ENCODE assay signal across 2 cellular contexts in the genomic region with DNA sequence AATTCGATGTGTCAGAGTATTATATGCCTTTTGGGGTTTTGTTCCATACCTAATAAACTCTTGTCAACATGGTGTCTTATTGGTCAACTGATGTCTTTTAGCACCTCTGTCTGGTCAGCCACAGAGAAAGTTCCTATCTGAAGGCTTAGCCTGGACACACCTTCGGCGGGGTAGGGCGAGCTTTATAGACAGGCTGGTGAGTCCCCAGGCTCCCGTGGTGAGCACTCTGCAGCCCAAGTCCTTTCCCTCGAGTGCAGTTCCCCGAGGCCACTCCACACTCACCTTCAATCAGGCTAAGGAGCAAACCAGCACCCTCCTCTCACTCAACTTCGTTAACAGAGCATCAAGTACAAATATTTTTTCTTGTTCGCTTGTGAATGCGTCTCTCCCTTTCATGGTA.
TF ChIP-seq lines count a peak whose summit lies in the region.

No MANE protein-coding gene starts in this region.

TF ChIP-seq in GM23338, 12 proteins besides CTCF, POLR2A, EP300 and RAD21 (continued from another document):
- TF ChIP-seq, protein P1, sequence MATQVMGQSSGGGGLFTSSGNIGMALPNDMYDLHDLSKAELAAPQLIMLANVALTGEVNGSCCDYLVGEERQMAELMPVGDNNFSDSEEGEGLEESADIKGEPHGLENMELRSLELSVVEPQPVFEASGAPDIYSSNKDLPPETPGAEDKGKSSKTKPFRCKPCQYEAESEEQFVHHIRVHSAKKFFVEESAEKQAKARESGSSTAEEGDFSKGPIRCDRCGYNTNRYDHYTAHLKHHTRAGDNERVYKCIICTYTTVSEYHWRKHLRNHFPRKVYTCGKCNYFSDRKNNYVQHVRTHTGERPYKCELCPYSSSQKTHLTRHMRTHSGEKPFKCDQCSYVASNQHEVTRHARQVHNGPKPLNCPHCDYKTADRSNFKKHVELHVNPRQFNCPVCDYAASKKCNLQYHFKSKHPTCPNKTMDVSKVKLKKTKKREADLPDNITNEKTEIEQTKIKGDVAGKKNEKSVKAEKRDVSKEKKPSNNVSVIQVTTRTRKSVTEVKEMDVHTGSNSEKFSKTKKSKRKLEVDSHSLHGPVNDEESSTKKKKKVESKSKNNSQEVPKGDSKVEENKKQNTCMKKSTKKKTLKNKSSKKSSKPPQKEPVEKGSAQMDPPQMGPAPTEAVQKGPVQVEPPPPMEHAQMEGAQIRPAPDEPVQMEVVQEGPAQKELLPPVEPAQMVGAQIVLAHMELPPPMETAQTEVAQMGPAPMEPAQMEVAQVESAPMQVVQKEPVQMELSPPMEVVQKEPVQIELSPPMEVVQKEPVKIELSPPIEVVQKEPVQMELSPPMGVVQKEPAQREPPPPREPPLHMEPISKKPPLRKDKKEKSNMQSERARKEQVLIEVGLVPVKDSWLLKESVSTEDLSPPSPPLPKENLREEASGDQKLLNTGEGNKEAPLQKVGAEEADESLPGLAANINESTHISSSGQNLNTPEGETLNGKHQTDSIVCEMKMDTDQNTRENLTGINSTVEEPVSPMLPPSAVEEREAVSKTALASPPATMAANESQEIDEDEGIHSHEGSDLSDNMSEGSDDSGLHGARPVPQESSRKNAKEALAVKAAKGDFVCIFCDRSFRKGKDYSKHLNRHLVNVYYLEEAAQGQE (IDR thresholded peaks at IDR 0.05; ENCODE audit: unreplicated experiment): no peak
- TF ChIP-seq EZH2 (IDR thresholded peaks at IDR 0.05; ENCODE audit: low read depth, unreplicated experiment) (no peak), EZH2phosphoT487 (IDR thresholded peaks at IDR 0.05; ENCODE audit: unreplicated experiment) (no peak), ZNF114 (CRISPR knock-in tag; IDR thresholded peaks at IDR 0.05) (no peak)
- TF ChIP-seq, protein P2, sequence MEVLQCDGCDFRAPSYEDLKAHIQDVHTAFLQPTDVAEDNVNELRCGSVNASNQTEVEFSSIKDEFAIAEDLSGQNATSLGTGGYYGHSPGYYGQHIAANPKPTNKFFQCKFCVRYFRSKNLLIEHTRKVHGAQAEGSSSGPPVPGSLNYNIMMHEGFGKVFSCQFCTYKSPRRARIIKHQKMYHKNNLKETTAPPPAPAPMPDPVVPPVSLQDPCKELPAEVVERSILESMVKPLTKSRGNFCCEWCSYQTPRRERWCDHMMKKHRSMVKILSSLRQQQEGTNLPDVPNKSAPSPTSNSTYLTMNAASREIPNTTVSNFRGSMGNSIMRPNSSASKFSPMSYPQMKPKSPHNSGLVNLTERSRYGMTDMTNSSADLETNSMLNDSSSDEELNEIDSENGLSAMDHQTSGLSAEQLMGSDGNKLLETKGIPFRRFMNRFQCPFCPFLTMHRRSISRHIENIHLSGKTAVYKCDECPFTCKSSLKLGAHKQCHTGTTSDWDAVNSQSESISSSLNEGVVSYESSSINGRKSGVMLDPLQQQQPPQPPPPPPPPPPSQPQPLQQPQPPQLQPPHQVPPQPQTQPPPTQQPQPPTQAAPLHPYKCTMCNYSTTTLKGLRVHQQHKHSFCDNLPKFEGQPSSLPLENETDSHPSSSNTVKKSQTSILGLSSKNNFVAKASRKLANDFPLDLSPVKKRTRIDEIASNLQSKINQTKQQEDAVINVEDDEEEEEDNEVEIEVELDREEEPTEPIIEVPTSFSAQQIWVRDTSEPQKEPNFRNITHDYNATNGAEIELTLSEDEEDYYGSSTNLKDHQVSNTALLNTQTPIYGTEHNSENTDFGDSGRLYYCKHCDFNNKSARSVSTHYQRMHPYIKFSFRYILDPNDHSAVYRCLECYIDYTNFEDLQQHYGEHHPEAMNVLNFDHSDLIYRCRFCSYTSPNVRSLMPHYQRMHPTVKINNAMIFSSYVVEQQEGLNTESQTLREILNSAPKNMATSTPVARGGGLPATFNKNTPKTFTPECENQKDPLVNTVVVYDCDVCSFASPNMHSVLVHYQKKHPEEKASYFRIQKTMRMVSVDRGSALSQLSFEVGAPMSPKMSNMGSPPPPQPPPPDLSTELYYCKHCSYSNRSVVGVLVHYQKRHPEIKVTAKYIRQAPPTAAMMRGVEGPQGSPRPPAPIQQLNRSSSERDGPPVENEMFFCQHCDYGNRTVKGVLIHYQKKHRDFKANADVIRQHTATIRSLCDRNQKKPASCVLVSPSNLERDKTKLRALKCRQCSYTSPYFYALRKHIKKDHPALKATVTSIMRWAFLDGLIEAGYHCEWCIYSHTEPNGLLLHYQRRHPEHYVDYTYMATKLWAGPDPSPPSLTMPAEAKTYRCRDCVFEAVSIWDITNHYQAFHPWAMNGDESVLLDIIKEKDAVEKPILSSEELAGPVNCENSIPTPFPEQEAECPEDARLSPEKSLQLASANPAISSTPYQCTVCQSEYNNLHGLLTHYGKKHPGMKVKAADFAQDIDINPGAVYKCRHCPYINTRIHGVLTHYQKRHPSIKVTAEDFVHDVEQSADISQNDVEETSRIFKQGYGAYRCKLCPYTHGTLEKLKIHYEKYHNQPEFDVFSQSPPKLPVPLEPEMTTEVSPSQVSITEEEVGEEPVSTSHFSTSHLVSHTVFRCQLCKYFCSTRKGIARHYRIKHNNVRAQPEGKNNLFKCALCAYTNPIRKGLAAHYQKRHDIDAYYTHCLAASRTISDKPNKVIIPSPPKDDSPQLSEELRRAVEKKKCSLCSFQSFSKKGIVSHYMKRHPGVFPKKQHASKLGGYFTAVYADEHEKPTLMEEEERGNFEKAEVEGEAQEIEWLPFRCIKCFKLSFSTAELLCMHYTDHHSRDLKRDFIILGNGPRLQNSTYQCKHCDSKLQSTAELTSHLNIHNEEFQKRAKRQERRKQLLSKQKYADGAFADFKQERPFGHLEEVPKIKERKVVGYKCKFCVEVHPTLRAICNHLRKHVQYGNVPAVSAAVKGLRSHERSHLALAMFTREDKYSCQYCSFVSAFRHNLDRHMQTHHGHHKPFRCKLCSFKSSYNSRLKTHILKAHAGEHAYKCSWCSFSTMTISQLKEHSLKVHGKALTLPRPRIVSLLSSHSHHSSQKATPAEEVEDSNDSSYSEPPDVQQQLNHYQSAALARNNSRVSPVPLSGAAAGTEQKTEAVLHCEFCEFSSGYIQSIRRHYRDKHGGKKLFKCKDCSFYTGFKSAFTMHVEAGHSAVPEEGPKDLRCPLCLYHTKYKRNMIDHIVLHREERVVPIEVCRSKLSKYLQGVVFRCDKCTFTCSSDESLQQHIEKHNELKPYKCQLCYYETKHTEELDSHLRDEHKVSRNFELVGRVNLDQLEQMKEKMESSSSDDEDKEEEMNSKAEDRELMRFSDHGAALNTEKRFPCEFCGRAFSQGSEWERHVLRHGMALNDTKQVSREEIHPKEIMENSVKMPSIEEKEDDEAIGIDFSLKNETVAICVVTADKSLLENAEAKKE (CRISPR knock-in tag; IDR thresholded peaks at IDR 0.05): no peak
- TF ChIP-seq, protein P3, sequence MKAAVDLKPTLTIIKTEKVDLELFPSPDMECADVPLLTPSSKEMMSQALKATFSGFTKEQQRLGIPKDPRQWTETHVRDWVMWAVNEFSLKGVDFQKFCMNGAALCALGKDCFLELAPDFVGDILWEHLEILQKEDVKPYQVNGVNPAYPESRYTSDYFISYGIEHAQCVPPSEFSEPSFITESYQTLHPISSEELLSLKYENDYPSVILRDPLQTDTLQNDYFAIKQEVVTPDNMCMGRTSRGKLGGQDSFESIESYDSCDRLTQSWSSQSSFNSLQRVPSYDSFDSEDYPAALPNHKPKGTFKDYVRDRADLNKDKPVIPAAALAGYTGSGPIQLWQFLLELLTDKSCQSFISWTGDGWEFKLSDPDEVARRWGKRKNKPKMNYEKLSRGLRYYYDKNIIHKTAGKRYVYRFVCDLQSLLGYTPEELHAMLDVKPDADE (IDR thresholded peaks at IDR 0.05): no peak

TF ChIP-seq in WTC11, 78 proteins besides CTCF, POLR2A, EP300 and RAD21 (continued from another document):
- TF ChIP-seq, protein P4, sequence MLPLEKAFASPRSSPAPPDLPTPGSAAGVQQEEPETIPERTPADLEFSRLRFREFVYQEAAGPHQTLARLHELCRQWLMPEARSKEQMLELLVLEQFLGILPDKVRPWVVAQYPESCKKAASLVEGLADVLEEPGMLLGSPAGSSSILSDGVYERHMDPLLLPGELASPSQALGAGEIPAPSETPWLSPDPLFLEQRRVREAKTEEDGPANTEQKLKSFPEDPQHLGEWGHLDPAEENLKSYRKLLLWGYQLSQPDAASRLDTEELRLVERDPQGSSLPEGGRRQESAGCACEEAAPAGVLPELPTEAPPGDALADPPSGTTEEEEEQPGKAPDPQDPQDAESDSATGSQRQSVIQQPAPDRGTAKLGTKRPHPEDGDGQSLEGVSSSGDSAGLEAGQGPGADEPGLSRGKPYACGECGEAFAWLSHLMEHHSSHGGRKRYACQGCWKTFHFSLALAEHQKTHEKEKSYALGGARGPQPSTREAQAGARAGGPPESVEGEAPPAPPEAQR (CRISPR knock-in tag; IDR thresholded peaks at IDR 0.05): no peak
- TF ChIP-seq SOX15 (CRISPR knock-in tag; IDR thresholded peaks at IDR 0.05) (no peak), TEAD1 (CRISPR knock-in tag; IDR thresholded peaks at IDR 0.05) (no peak), ZNF219 (CRISPR knock-in tag; IDR thresholded peaks at IDR 0.05; ENCODE audit: borderline replicate concordance) (no peak), ESRRA (CRISPR knock-in tag; IDR thresholded peaks at IDR 0.05; ENCODE audit: borderline replicate concordance) (no peak), ZNF138 (CRISPR knock-in tag; conservative IDR thresholded peaks at IDR 0.05) (no peak), TP53 (CRISPR knock-in tag; IDR thresholded peaks at IDR 0.05) (no peak), ETV6 (CRISPR knock-in tag; IDR thresholded peaks at IDR 0.05) (no peak), MYBL2 (CRISPR knock-in tag; IDR thresholded peaks at IDR 0.05) (no peak), ZNF263 (CRISPR knock-in tag; IDR thresholded peaks at IDR 0.05; ENCODE audit: low read depth) (no peak), NFYB (CRISPR knock-in tag; conservative IDR thresholded peaks at IDR 0.05; ENCODE audit: low read depth) (no peak)
- TF ChIP-seq, protein P5, sequence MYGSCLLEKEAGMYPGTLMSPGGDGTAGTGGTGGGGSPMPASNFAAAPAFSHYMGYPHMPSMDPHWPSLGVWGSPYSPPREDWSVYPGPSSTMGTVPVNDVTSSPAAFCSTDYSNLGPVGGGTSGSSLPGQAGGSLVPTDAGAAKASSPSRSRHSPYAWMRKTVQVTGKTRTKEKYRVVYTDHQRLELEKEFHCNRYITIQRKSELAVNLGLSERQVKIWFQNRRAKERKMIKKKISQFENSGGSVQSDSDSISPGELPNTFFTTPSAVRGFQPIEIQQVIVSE (CRISPR knock-in tag; IDR thresholded peaks at IDR 0.05; ENCODE audit: borderline replicate concordance): no peak
